Comparison of ENCODE assay signal across 29 cellular contexts in genomic region chr1:35518183-35518582, GRCh38. TPM values are rescaled to one million over a fixed set of nuclear protein-coding genes. Genes with fewer than 3 reads are reported as not detected.
"Had no signal": no experiment of that assay in that cellular context is flagged by ENCODE, and none has a peak within 500 bp of the region (broad histone marks: within the 10 kb centered on the region; RNA-seq: fewer than 3 reads in every experiment).

No MANE protein-coding gene starts in this region.

- H3K36me3 ChIP-seq: stomach, suprapubic skin, thoracic aorta, thyroid gland, tibial artery, transverse colon, upper lobe of left lung, upper lobe of right lung, uterus, vagina had no signal

- H3K27me3 Mint-ChIP-seq: stimulated activated memory B cell treated with anti-CD40 and anti-IgM and Interleukin-4, amounts not matched to agents 10 μg/mL and 1 μg/mL and 100 μg/mL, for 72 hours; stimulated activated naive B cell treated with anti-CD40 and anti-IgM and Interleukin-4, amounts not matched to agents 10 μg/mL and 1 μg/mL and 100 μg/mL, for 72 hours; stimulated activated naive CD8-positive, alpha-beta T cell treated with anti-CD3 and anti-CD28 coated beads, Interleukin-15, amount 100 ng/mL, for 72 hours; stimulated activated naive CD8-positive, alpha-beta T cell treated with anti-CD3 and anti-CD28 coated beads, Interleukin-15, Interleukin-2, amounts not matched to agents 100 ng/mL and 50 ng/mL, for 24 hours; type B pancreatic cell had no signal

- H3K9me3 ChIP-seq: testis, thyroid gland, tibial artery, upper lobe of right lung, uterus, vagina had no signal

- H3K27ac Mint-ChIP-seq: stimulated activated effector memory CD8-positive, alpha-beta T cell treated with anti-CD3 and anti-CD28 coated beads, Interleukin-12 subunit alpha, Interleukin-12 subunit beta, amount 100 ng/mL, for 72 hours; stimulated activated memory B cell treated with anti-CD40 and anti-IgM and Interleukin-4, amounts not matched to agents 10 μg/mL and 1 μg/mL and 100 μg/mL, for 72 hours; stimulated activated naive B cell treated with anti-CD40 and anti-IgM and Interleukin-4, amounts not matched to agents 10 μg/mL and 1 μg/mL and 100 μg/mL, for 72 hours; stimulated activated naive CD8-positive, alpha-beta T cell treated with anti-CD3 and anti-CD28 coated beads, Interleukin-15, amount 100 ng/mL, for 72 hours; stimulated activated naive CD8-positive, alpha-beta T cell treated with anti-CD3 and anti-CD28 coated beads, Interleukin-15, Interleukin-2, amounts not matched to agents 100 ng/mL and 50 ng/mL, for 24 hours; type B pancreatic cell had no signal

- DNase-seq: stimulated activated CD4-positive, alpha-beta T cell treated with anti-CD3 and anti-CD28 coated beads, Interleukin-2, amount 100 ng/mL, for 48 hours; stimulated activated CD4-positive, alpha-beta T cell treated with anti-CD3 and anti-CD28 coated beads, Interleukin-4, amount 100 ng/mL, for 1 hour; stimulated activated CD4-positive, alpha-beta T cell treated with anti-CD3 and anti-CD28 coated beads, Interleukin-4, amount 100 ng/mL, for 24 hours; stimulated activated CD4-positive, alpha-beta T cell treated with anti-CD3 and anti-CD28 coated beads, Interleukin-4, amount 100 ng/mL, for 4 hours; stimulated activated CD8-positive, alpha-beta memory T cell treated with anti-CD3 and anti-CD28 coated beads, Interleukin-4, amount 100 ng/mL, for 48 hours; stimulated activated naive B cell treated with anti-CD40 and anti-IgM and Interleukin-4, amounts not matched to agents 10 μg/mL and 1 μg/mL and 100 μg/mL, for 72 hours; stimulated activated naive CD4-positive, alpha-beta T cell; stimulated activated naive CD4-positive, alpha-beta T cell treated with Interleukin-2 at 50 U/mL for 16 hours; stimulated activated naive CD8-positive, alpha-beta T cell treated with anti-CD3 and anti-CD28 coated beads, Interleukin-15, amount 100 ng/mL, for 72 hours; stimulated activated naive CD8-positive, alpha-beta T cell treated with anti-CD3 and anti-CD28 coated beads, Interleukin-15, Interleukin-2, amounts not matched to agents 100 U/mL and 50 U/mL, for 24 hours; stomach; testis; thyroid gland; tibial artery; transverse colon; trophoblast cell; upper lobe of left lung; upper lobe of right lung; uterus had no signal

- H3K4me3 Mint-ChIP-seq: stimulated activated effector memory CD8-positive, alpha-beta T cell treated with anti-CD3 and anti-CD28 coated beads, Interleukin-12 subunit alpha, Interleukin-12 subunit beta, amount 100 ng/mL, for 72 hours; stimulated activated memory B cell treated with anti-CD40 and anti-IgM and Interleukin-4, amounts not matched to agents 10 μg/mL and 1 μg/mL and 100 μg/mL, for 72 hours; stimulated activated naive B cell treated with anti-CD40 and anti-IgM and Interleukin-4, amounts not matched to agents 10 μg/mL and 1 μg/mL and 100 μg/mL, for 72 hours; stimulated activated naive CD8-positive, alpha-beta T cell treated with anti-CD3 and anti-CD28 coated beads, Interleukin-15, amount 100 ng/mL, for 72 hours; stimulated activated naive CD8-positive, alpha-beta T cell treated with anti-CD3 and anti-CD28 coated beads, Interleukin-15, Interleukin-2, amounts not matched to agents 100 ng/mL and 50 ng/mL, for 24 hours; type B pancreatic cell had no signal

- FAIRE-seq: urothelium cell line had no signal

- H3K27me3 ChIP-seq: stomach, suprapubic skin, testis, thyroid gland, tibial artery, tibial nerve, transverse colon, upper lobe of left lung, upper lobe of right lung, uterus, vagina had no signal

- H3K27ac ChIP-seq: stomach, suprapubic skin, testis, thoracic aorta, thyroid gland, tibial artery, tibial nerve, transverse colon, upper lobe of left lung, upper lobe of right lung, uterus, vagina had no signal

- H3K36me3 Mint-ChIP-seq: stimulated activated effector memory CD8-positive, alpha-beta T cell treated with anti-CD3 and anti-CD28 coated beads, Interleukin-12 subunit alpha, Interleukin-12 subunit beta, amount 100 ng/mL, for 72 hours had no signal

- H3K4me3 ChIP-seq: stomach, suprapubic skin, testis, thoracic aorta, thyroid gland, tibial artery, tibial nerve, transverse colon, upper lobe of left lung, upper lobe of right lung, uterus, vagina had no signal

- ATAC-seq: stimulated activated effector memory CD8-positive, alpha-beta T cell treated with anti-CD3 and anti-CD28 coated beads, Interleukin-12 subunit alpha, Interleukin-12 subunit beta, amount 100 ng/mL, for 72 hours; stimulated activated memory B cell treated with anti-CD40 and anti-IgM and Interleukin-4, amounts not matched to agents 10 μg/mL and 1 μg/mL and 100 μg/mL, for 72 hours; stimulated activated naive B cell treated with anti-CD40 and anti-IgM and Interleukin-4, amounts not matched to agents 10 μg/mL and 1 μg/mL and 100 μg/mL, for 72 hours; stimulated activated naive CD8-positive, alpha-beta T cell treated with anti-CD3 and anti-CD28 coated beads, Interleukin-15, amount 100 ng/mL, for 72 hours; stimulated activated naive CD8-positive, alpha-beta T cell treated with anti-CD3 and anti-CD28 coated beads, Interleukin-15, Interleukin-2, amounts not matched to agents 100 U/mL and 50 U/mL, for 24 hours; upper lobe of right lung had no signal

- H3K4me1 ChIP-seq: suprapubic skin, testis, thyroid gland, tibial artery, tibial nerve, transverse colon, upper lobe of left lung, upper lobe of right lung, uterus, vagina had no signal

RNA-seq across cellular contexts. Expression of gene TFAP2E, which starts 54.9 kb away (rescaled TPM):
- total RNA-seq: urinary bladder had no signal
